Comparison of ENCODE assay signal across 8 cellular contexts in the genomic region with DNA sequence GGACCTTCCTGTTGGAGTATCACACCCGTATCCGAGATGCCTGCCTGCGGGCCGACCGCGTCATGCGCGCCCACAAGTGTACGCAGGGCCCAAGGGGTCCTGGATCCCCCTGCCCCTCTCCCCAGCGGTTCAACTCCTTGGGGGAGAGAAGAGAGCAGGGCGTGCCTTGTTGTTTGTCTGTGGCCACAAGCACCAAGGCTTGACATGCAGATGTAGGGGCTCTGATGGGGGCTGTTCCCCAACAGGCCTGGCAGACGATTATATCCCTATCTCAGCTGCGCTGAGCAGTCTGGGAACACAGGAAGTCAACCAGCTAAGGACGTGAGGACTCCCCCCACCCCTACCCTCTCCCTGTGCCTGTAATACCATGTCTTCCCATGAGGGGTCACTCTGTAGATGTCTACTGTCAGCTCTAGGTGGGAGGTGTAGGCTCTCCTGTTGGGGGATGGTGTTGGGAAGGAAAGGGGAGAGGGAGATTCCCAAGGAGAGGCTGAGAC. TPM values are rescaled to one million over a fixed set of nuclear protein-coding genes. Genes with fewer than 3 reads are reported as not detected.
DNase-seq lines count a peak whose midpoint lies in the region; ATAC-seq and TF ChIP-seq lines count a peak whose summit lies in the region.

No MANE protein-coding gene starts in this region.

- H3K9me3 ChIP-seq in MM.1S (replicated peaks; ENCODE audit: insufficient read depth, low read length) (no peaks in the 10 kb centered on the region), body of pancreas (no peaks in the 10 kb centered on the region)

- H3F3A ChIP-seq in MM.1S (ENCODE audit: insufficient read depth, low read length): peaks cover 21% of the 10 kb centered on the region

- H3K4me1 Mint-ChIP-seq in neural crest cell: peaks cover 26% of the 10 kb centered on the region

- ATAC-seq in body of pancreas: no peak
- ATAC-seq in GM19397 (IDR thresholded peaks at IDR 0.05; ENCODE audit: unreplicated experiment): no peak
- no peak for ATAC-seq in HG02588 (IDR thresholded peaks at IDR 0.05; ENCODE audit: unreplicated experiment)
- ATAC-seq in GM21528 (IDR thresholded peaks at IDR 0.05; ENCODE audit: low FRiP score, unreplicated experiment): no peak

- no peak for TF ChIP-seq POLR2A in body of pancreas (IDR thresholded peaks at IDR 0.05)

- no peak overlapping the region for H3K27ac ChIP-seq in MM.1S (ENCODE audit: low read length)
- no peak overlapping the region for H3K27ac ChIP-seq in body of pancreas

- peak; percentile 58 for DNase-seq in DMS 273 (lab: John Stamatoyannopoulos, UW; ENCODE audit: unreplicated experiment)
- no peak for DNase-seq in DMS 273 treated with DMSO at 0.1 percent for 48 hours (lab: John Stamatoyannopoulos, UW)
- no peak for DNase-seq in MM.1S
- no peak for DNase-seq in body of pancreas
- DNase-seq in neural crest cell (ENCODE audit: low read depth, low spot score): peak; percentile 51

- WGBS in body of pancreas, 2 donors: 76 to 92% methylated on average over 2 to 14 of the region's 14 CpGs

- H3K9ac ChIP-seq in MM.1S (ENCODE audit: low read length): no peak overlapping the region

- H3K27me3 ChIP-seq in MM.1S (replicated peaks; ENCODE audit: insufficient read depth, low read length) (no peaks in the 10 kb centered on the region), body of pancreas (no peaks in the 10 kb centered on the region)

- H4K20me1 ChIP-seq in MM.1S (ENCODE audit: insufficient read depth, low read length): peaks cover 21% of the 10 kb centered on the region

- TF ChIP-seq CTCF in MM.1S (IDR thresholded peaks at IDR 0.05; ENCODE audit: low read length) (peak; percentile 58), body of pancreas (IDR thresholded peaks at IDR 0.05) (peak in 4 of 7 experiments; percentile 17 to 38 (median 26)), neural crest cell (conservative IDR thresholded peaks at IDR 0.05) (peak; percentile 66)

- intact Hi-C loops in body of pancreas (cut with DNase I): no loop called here

- H3K27ac Mint-ChIP-seq in neural crest cell (ENCODE audit: unreplicated experiment): no peak overlapping the region

- peaks cover 7% of the 10 kb centered on the region for H3K9me3 Mint-ChIP-seq in neural crest cell

- H3K79me2 ChIP-seq in MM.1S (ENCODE audit: low read length): peaks cover 24% of the 10 kb centered on the region

- H3K4me2 ChIP-seq in MM.1S (ENCODE audit: low read depth, low read length): no peak overlapping the region

- peaks cover 48% of the 10 kb centered on the region for H3K27me3 Mint-ChIP-seq in neural crest cell (ENCODE audit: low read depth)

- peak overlapping the region; percentile 89 for H3K4me3 Mint-ChIP-seq in neural crest cell

- H3K9me2 ChIP-seq in MM.1S (replicated peaks; ENCODE audit: insufficient read depth, low read length): no peaks in the 10 kb centered on the region

- H3K4me1 ChIP-seq in MM.1S (ENCODE audit: low read length) (0 out of 2 replicates have a peak, but pooled peaks cover 3% of the 10 kb centered on the region), body of pancreas (peaks cover 10% of the 10 kb centered on the region)

- H3K36me3 ChIP-seq in MM.1S (replicated peaks; ENCODE audit: insufficient read depth, low read length): peaks cover 24% of the 10 kb centered on the region
- peaks cover 8 to 26% of the 10 kb centered on the region in 2 donors for H3K36me3 ChIP-seq in body of pancreas (replicated peaks in 1 of 2; ENCODE audit: insufficient read depth in 1 of 2, low read depth in 2 of 2)

- no peak overlapping the region for H2AFZ ChIP-seq in MM.1S (ENCODE audit: low read length)

- H3K36me3 Mint-ChIP-seq in neural crest cell (ENCODE audit: low read depth): peaks cover 37% of the 10 kb centered on the region

- H3K4me3 ChIP-seq in MM.1S (ENCODE audit: low read length) (no peak overlapping the region), body of pancreas (no peak overlapping the region)

RNA-seq across cellular contexts. Expression of gene CFL1, which starts 6.8 kb away (rescaled TPM):
- 100 to 1,000 TPM; 190 to 412 TPM for total RNA-seq in body of pancreas
- total RNA-seq in neural crest cell: 1,357 and 1,437 TPM in 2 replicates

RNA-seq across cellular contexts. Expression of gene MUS81, which starts 9.1 kb away (rescaled TPM):
- 10 to 100 TPM; 38.2 to 40.5 TPM for total RNA-seq in body of pancreas
- 63.8 and 73.5 TPM in 2 replicates for total RNA-seq in neural crest cell

RNA-seq across cellular contexts. Expression of gene SNX32, which starts 17.4 kb away (rescaled TPM):
- under 1 TPM in 1 of 2 donors, not detected in 1; 0.26 TPM for total RNA-seq in body of pancreas
- 1.9 and 2.4 TPM in 2 replicates for total RNA-seq in neural crest cell

RNA-seq across cellular contexts. Expression of gene EFEMP2, which starts 21.5 kb away (rescaled TPM):
- total RNA-seq in body of pancreas (10 to 100 TPM; 16.2 to 25.4 TPM), neural crest cell (36.0 and 38.0 TPM in 2 replicates)

RNA-seq across cellular contexts. Expression of gene CTSW, which starts 28.5 kb away (rescaled TPM):
- total RNA-seq in body of pancreas: under 1 TPM; 0.33 to 0.78 TPM
- not detected in 2 replicates for total RNA-seq in neural crest cell

Comparison
In these comparisons a context has a peak if more than half of its experiments do, and no peak if none do; other contexts are left out.
1. DNase-seq: peak in DMS 273 (single experiment) and neural crest cell (single experiment); none in DMS 273 treated with DMSO at 0.1 percent for 48 hours (single experiment), MM.1S (single experiment) and body of pancreas (0 of 4).
2. Peak in every context shown above with its lines, with median percentiles within 50 percentile points of each other: CTCF ChIP-seq.